In the genomic region with DNA sequence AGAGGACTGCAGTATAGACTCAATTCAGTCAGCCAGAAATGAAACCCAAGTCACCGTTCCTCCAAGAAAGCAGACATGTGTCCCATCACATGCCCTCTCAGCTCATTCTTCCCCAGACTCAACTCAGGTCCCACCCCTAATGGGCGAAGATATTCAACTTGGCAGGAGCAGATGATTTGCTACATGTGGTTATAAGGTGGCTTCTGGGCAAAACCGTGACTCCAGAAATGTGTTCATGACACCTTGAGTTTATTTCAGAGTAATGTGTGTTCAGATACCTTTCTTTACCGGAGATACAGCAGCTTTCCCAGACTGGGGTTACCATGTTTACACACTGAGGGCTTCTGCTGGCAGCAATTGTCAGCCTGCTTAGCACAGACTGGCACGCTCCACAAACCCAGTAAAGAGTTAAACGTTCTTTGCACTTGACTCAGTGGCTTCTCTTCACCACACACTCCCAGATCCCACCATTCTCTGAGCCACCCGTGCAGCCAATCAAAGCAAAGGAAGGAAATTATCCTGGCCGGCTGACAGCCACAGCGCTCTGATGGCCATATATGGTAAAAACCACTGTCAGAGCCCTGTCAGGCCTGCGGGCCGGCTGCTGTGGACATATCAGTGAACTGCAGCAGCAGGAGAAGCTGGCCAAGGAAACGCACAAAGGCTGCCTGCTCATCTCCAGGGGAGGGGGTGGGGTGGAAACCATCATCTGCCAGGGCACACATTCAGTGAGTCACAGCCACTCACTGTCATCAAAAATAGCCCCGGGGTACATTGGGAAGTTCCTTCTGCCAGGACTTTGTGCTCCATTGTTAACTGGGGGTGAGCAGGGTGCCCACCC, we compare ENCODE assay signal across 1 cellular context.
TF ChIP-seq lines count a peak whose summit lies in the region.

No MANE protein-coding gene starts in this region.

TF ChIP-seq in HEK293, 187 proteins besides CTCF, POLR2A, EP300 and RAD21 (continued from another document and continues in another):
- TF ChIP-seq, protein P1, sequence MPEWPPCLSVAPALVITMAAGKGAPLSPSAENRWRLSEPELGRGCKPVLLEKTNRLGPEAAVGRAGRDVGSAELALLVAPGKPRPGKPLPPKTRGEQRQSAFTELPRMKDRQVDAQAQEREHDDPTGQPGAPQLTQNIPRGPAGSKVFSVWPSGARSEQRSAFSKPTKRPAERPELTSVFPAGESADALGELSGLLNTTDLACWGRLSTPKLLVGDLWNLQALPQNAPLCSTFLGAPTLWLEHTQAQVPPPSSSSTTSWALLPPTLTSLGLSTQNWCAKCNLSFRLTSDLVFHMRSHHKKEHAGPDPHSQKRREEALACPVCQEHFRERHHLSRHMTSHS (tag by site-specific recombination; IDR thresholded peaks at IDR 0.05), result no peak
- TF ChIP-seq ZNF214 (tag by site-specific recombination; IDR thresholded peaks at IDR 0.05; ENCODE audit: borderline replicate concordance) (no peak), ZNF747 (tag by site-specific recombination; IDR thresholded peaks at IDR 0.05) (no peak), ZNF585B (tag by site-specific recombination; IDR thresholded peaks at IDR 0.05) (no peak), ZNF777 (tag by site-specific recombination; IDR thresholded peaks at IDR 0.05; ENCODE audit: borderline replicate concordance) (no peak), ZNF501 (tag by site-specific recombination; IDR thresholded peaks at IDR 0.05) (no peak), KLF8 (tag by site-specific recombination; IDR thresholded peaks at IDR 0.05) (no peak), ZNF548 (tag by site-specific recombination; IDR thresholded peaks at IDR 0.05) (no peak), ZNF544 (tag by site-specific recombination; IDR thresholded peaks at IDR 0.05) (no peak), ZNF560 (tag by site-specific recombination; IDR thresholded peaks at IDR 0.05; ENCODE audit: borderline replicate concordance) (no peak), ZNF19 (tag by site-specific recombination; IDR thresholded peaks at IDR 0.05; ENCODE audit: low read depth) (no peak), ZNF138 (tag by site-specific recombination; IDR thresholded peaks at IDR 0.05; ENCODE audit: borderline replicate concordance) (no peak), ZNF48 (tag by site-specific recombination; IDR thresholded peaks at IDR 0.05) (no peak), ZNF223 (tag by site-specific recombination; IDR thresholded peaks at IDR 0.05) (no peak), ZNF341 (tag by site-specific recombination; IDR thresholded peaks at IDR 0.05; ENCODE audit: low read depth) (no peak), ZNF302 (tag by site-specific recombination; IDR thresholded peaks at IDR 0.05; ENCODE audit: low read depth) (no peak), ZNF391 (tag by site-specific recombination; IDR thresholded peaks at IDR 0.05; ENCODE audit: borderline replicate concordance, low read depth) (0 out of 2 replicates have a peak, but pooled peaks have one; percentile 10), ZBTB1 (tag by site-specific recombination; IDR thresholded peaks at IDR 0.05) (no peak), EGR2 (tag by site-specific recombination; IDR thresholded peaks at IDR 0.05; ENCODE audit: low read depth) (no peak), ZNF785 (tag by site-specific recombination; IDR thresholded peaks at IDR 0.05) (no peak), ZBTB48 (tag by site-specific recombination; IDR thresholded peaks at IDR 0.05) (no peak), SALL2 (tag by site-specific recombination; IDR thresholded peaks at IDR 0.05; ENCODE audit: borderline replicate concordance) (no peak), KLF1 (tag by site-specific recombination; IDR thresholded peaks at IDR 0.05) (peak; percentile 33), ZNF658 (tag by site-specific recombination; IDR thresholded peaks at IDR 0.05) (no peak), SP3 (tag by site-specific recombination; IDR thresholded peaks at IDR 0.05) (peak; percentile 49; the same call in 1 of the 2 replicates), ZNF571 (tag by site-specific recombination; IDR thresholded peaks at IDR 0.05) (no peak), ZNF174 (tag by site-specific recombination; IDR thresholded peaks at IDR 0.05) (no peak), SP2 (tag by site-specific recombination; IDR thresholded peaks at IDR 0.05) (peak; percentile 59), ZNF473 (tag by site-specific recombination; IDR thresholded peaks at IDR 0.05) (no peak), ZNF555 (tag by site-specific recombination; conservative IDR thresholded peaks at IDR 0.05) (no peak), ZNF76 (tag by site-specific recombination; IDR thresholded peaks at IDR 0.05; ENCODE audit: borderline replicate concordance, low read depth) (0 out of 2 replicates have a peak, but pooled peaks have one; percentile 18), ZFP3 (tag by site-specific recombination; IDR thresholded peaks at IDR 0.05; ENCODE audit: low read depth) (no peak)
- TF ChIP-seq, protein P2, sequence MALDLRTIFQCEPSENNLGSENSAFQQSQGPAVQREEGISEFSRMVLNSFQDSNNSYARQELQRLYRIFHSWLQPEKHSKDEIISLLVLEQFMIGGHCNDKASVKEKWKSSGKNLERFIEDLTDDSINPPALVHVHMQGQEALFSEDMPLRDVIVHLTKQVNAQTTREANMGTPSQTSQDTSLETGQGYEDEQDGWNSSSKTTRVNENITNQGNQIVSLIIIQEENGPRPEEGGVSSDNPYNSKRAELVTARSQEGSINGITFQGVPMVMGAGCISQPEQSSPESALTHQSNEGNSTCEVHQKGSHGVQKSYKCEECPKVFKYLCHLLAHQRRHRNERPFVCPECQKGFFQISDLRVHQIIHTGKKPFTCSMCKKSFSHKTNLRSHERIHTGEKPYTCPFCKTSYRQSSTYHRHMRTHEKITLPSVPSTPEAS (tag by site-specific recombination; IDR thresholded peaks at IDR 0.05), result no peak
- TF ChIP-seq, protein P3, sequence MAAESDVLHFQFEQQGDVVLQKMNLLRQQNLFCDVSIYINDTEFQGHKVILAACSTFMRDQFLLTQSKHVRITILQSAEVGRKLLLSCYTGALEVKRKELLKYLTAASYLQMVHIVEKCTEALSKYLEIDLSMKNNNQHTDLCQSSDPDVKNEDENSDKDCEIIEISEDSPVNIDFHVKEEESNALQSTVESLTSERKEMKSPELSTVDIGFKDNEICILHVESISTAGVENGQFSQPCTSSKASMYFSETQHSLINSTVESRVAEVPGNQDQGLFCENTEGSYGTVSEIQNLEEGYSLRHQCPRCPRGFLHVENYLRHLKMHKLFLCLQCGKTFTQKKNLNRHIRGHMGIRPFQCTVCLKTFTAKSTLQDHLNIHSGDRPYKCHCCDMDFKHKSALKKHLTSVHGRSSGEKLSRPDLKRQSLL (tag by site-specific recombination; IDR thresholded peaks at IDR 0.05), result no peak
- TF ChIP-seq, protein P4, sequence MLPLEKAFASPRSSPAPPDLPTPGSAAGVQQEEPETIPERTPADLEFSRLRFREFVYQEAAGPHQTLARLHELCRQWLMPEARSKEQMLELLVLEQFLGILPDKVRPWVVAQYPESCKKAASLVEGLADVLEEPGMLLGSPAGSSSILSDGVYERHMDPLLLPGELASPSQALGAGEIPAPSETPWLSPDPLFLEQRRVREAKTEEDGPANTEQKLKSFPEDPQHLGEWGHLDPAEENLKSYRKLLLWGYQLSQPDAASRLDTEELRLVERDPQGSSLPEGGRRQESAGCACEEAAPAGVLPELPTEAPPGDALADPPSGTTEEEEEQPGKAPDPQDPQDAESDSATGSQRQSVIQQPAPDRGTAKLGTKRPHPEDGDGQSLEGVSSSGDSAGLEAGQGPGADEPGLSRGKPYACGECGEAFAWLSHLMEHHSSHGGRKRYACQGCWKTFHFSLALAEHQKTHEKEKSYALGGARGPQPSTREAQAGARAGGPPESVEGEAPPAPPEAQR (tag by site-specific recombination; IDR thresholded peaks at IDR 0.05), result no peak
- TF ChIP-seq, protein P5, sequence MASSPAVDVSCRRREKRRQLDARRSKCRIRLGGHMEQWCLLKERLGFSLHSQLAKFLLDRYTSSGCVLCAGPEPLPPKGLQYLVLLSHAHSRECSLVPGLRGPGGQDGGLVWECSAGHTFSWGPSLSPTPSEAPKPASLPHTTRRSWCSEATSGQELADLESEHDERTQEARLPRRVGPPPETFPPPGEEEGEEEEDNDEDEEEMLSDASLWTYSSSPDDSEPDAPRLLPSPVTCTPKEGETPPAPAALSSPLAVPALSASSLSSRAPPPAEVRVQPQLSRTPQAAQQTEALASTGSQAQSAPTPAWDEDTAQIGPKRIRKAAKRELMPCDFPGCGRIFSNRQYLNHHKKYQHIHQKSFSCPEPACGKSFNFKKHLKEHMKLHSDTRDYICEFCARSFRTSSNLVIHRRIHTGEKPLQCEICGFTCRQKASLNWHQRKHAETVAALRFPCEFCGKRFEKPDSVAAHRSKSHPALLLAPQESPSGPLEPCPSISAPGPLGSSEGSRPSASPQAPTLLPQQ (tag by site-specific recombination; IDR thresholded peaks at IDR 0.05), result peak; percentile 64
- TF ChIP-seq, protein P6, sequence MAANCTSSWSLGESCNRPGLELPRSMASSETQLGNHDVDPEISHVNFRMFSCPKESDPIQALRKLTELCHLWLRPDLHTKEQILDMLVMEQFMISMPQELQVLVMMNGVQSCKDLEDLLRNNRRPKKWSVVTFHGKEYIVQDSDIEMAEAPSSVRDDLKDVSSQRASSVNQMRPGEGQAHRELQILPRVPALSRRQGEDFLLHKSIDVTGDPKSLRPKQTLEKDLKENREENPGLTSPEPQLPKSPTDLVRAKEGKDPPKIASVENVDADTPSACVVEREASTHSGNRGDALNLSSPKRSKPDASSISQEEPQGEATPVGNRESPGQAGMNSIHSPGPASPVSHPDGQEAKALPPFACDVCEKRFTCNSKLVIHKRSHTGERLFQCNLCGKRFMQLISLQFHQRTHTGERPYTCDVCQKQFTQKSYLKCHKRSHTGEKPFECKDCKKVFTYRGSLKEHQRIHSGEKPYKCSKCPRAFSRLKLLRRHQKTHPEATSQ (tag by site-specific recombination; IDR thresholded peaks at IDR 0.05), result no peak
- TF ChIP-seq, protein P7, sequence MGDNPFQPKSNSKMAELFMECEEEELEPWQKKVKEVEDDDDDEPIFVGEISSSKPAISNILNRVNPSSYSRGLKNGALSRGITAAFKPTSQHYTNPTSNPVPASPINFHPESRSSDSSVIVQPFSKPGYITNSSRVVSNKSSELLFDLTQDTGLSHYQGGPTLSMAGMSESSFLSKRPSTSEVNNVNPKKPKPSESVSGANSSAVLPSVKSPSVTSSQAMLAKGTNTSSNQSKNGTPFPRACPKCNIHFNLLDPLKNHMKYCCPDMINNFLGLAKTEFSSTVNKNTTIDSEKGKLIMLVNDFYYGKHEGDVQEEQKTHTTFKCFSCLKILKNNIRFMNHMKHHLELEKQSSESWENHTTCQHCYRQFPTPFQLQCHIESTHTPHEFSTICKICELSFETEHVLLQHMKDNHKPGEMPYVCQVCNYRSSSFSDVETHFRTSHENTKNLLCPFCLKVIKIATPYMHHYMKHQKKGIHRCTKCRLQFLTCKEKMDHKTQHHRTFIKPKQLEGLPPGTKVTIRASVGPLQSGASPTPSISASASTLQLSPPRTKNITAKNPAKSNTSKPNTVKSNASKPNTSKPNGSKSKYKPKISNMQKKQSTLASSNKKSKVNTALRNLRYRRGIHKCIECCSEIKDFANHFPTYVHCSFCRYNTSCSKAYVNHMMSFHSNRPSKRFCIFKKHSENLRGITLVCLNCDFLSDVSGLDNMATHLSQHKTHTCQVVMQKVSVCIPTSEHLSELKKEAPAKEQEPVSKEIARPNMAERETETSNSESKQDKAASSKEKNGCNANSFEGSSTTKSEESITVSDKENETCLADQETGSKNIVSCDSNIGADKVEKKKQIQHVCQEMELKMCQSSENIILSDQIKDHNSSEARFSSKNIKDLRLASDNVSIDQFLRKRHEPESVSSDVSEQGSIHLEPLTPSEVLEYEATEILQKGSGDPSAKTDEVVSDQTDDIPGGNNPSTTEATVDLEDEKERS (tag by site-specific recombination; IDR thresholded peaks at IDR 0.05), result no peak
- TF ChIP-seq, protein P8, sequence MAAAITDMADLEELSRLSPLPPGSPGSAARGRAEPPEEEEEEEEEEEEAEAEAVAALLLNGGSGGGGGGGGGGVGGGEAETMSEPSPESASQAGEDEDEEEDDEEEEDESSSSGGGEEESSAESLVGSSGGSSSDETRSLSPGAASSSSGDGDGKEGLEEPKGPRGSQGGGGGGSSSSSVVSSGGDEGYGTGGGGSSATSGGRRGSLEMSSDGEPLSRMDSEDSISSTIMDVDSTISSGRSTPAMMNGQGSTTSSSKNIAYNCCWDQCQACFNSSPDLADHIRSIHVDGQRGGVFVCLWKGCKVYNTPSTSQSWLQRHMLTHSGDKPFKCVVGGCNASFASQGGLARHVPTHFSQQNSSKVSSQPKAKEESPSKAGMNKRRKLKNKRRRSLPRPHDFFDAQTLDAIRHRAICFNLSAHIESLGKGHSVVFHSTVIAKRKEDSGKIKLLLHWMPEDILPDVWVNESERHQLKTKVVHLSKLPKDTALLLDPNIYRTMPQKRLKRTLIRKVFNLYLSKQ (tag by site-specific recombination; IDR thresholded peaks at IDR 0.05; ENCODE audit: borderline replicate concordance), result no peak
- TF ChIP-seq, protein P9, sequence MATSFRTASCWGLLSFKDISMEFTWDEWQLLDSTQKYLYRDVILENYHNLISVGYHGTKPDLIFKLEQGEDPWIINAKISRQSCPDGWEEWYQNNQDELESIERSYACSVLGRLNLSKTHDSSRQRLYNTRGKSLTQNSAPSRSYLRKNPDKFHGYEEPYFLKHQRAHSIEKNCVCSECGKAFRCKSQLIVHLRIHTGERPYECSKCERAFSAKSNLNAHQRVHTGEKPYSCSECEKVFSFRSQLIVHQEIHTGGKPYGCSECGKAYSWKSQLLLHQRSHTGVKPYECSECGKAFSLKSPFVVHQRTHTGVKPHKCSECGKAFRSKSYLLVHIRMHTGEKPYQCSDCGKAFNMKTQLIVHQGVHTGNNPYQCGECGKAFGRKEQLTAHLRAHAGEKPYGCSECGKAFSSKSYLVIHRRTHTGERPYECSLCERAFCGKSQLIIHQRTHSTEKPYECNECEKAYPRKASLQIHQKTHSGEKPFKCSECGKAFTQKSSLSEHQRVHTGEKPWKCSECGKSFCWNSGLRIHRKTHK (tag by site-specific recombination; IDR thresholded peaks at IDR 0.05), result no peak
- TF ChIP-seq, protein P10, sequence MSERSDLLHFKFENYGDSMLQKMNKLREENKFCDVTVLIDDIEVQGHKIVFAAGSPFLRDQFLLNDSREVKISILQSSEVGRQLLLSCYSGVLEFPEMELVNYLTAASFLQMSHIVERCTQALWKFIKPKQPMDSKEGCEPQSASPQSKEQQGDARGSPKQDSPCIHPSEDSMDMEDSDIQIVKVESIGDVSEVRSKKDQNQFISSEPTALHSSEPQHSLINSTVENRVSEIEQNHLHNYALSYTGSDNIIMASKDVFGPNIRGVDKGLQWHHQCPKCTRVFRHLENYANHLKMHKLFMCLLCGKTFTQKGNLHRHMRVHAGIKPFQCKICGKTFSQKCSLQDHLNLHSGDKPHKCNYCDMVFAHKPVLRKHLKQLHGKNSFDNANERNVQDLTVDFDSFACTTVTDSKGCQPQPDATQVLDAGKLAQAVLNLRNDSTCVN (tag by site-specific recombination; optimal IDR thresholded peaks at IDR 0.05), result no peak
- TF ChIP-seq, protein P11, sequence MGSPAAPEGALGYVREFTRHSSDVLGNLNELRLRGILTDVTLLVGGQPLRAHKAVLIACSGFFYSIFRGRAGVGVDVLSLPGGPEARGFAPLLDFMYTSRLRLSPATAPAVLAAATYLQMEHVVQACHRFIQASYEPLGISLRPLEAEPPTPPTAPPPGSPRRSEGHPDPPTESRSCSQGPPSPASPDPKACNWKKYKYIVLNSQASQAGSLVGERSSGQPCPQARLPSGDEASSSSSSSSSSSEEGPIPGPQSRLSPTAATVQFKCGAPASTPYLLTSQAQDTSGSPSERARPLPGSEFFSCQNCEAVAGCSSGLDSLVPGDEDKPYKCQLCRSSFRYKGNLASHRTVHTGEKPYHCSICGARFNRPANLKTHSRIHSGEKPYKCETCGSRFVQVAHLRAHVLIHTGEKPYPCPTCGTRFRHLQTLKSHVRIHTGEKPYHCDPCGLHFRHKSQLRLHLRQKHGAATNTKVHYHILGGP (tag by site-specific recombination; IDR thresholded peaks at IDR 0.05), result no peak
